Comparison of ENCODE assay signal across 8 cellular contexts in the genomic region with DNA sequence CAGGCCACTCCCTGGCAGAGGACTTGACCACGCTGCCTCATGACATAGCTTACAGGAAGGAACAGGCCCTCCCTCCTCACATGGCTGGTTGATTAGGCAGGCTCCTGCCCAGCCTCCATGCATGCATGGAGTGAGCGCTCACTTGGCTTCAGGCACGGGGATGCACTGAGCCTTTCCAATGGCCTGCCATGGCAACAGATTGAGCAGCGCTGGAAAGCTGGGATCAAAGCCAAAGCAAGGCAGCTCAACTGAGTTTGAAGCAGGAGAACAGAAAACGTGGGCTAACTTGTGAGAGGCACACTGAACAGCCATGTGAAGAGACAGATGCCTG. TPM values are rescaled to one million over a fixed set of nuclear protein-coding genes. Genes with fewer than 3 reads are reported as not detected.
DNase-seq lines count a peak whose midpoint lies in the region; ATAC-seq, FAIRE-seq and TF ChIP-seq lines count a peak whose summit lies in the region.

No MANE protein-coding gene starts in this region.

- H3K27ac Mint-ChIP-seq in effector memory CD8-positive, alpha-beta T cell = peak overlapping the region; percentile 42 to 64

- POLR2A ChIA-PET in BJ (lab: Charles Lee) = no interaction called here

- DNase-seq in BJ (ENCODE audit: low read depth) (peak; percentile 48), NCI-H2171 (lab: John Stamatoyannopoulos, UW) (peak; percentile 46), middle frontal gyrus (ENCODE audit: extremely low spot score, low spot score) (peak; percentile 84), NCI-H526 (lab: John Stamatoyannopoulos, UW) (no peak), SIG-M5 (lab: John Stamatoyannopoulos, UW) (no peak), GM12892 (ENCODE audit: insufficient read length) (no peak)
- no peak for DNase-seq in effector memory CD8-positive, alpha-beta T cell

- no peak for TF ChIP-seq POLR2A in GM12892 (IDR thresholded peaks at IDR 0.05; ENCODE audit: low read depth, low read length)

- H3K4me3 Mint-ChIP-seq in effector memory CD8-positive, alpha-beta T cell = no peak overlapping the region

- FAIRE-seq in GM12892 (lab: Jason Lieb, UNC) = no peak

- peaks cover 88% of the 10 kb centered on the region for H3K36me3 ChIP-seq in BJ (ENCODE audit: control insufficient read depth, insufficient read depth, low read length)

- H3K27me3 ChIP-seq in BJ (ENCODE audit: control insufficient read depth, insufficient read depth, low read length) = no peaks in the 10 kb centered on the region

- no peak for ATAC-seq in effector memory CD8-positive, alpha-beta T cell (replicated peaks)
- no peak for ATAC-seq in GM21381 (IDR thresholded peaks at IDR 0.05; ENCODE audit: unreplicated experiment)

- no peak for TF ChIP-seq CTCF in BJ (IDR thresholded peaks at IDR 0.05; ENCODE audit: insufficient read depth, low read depth, low read length)

- no peaks in the 10 kb centered on the region for H3K4me1 Mint-ChIP-seq in effector memory CD8-positive, alpha-beta T cell (ENCODE audit: low read depth in 2 of 2)

- no peaks in the 10 kb centered on the region for H3K9me3 Mint-ChIP-seq in effector memory CD8-positive, alpha-beta T cell

- H3K27me3 Mint-ChIP-seq in effector memory CD8-positive, alpha-beta T cell = peaks cover 0 to under 1% of the 10 kb centered on the region in 2 donors

- CTCF ChIA-PET in BJ (lab: Yijun Ruan, JAX) = interaction anchor here (0.7 to 1.8 kb wide), 4 partner anchors 14 to 81 kb away, joined by 3 to 7 read pairs (median 3); no protein-coding TSS in a partner anchor

- H3K4me3 ChIP-seq in BJ (ENCODE audit: low read depth, low read length) = no peak overlapping the region

- peaks cover 69% of the 10 kb centered on the region for H3K36me3 Mint-ChIP-seq in effector memory CD8-positive, alpha-beta T cell (ENCODE audit: insufficient read depth)

RNA-seq across cellular contexts. Expression of gene GRAMD2A, which starts 5.9 kb away (rescaled TPM):
- 0.17 and 0.21 TPM in 2 replicates for polyA plus RNA-seq in BJ (2011; rRNA removed)
- polyA minus RNA-seq in BJ (2011; rRNA and poly(A)+ RNA removed) = 0.21 TPM in 1 of 2 replicates, not detected in the other
- not detected for polyA plus RNA-seq in GM12892 (2012; ENCODE audit: missing spikeins)

RNA-seq across cellular contexts. Expression of gene PKM, which starts 27.5 kb away (rescaled TPM):
- polyA plus RNA-seq in BJ (2011; rRNA removed) = 2,101 and 2,533 TPM in 2 replicates
- polyA minus RNA-seq in BJ (2011; rRNA and poly(A)+ RNA removed) = 1,760 and 2,530 TPM in 2 replicates
- polyA plus RNA-seq in GM12892 (2012; ENCODE audit: missing spikeins) = 1,976 TPM

Comparison
In these comparisons a context has a peak if more than half of its experiments do, and no peak if none do; other contexts are left out.
1. DNase-seq: peak in BJ (single experiment), NCI-H2171 (single experiment) and middle frontal gyrus (single experiment); none in effector memory CD8-positive, alpha-beta T cell (0 of 3), NCI-H526 (0 of 2), SIG-M5 (single experiment) and GM12892 (single experiment).